Comparison of ENCODE assay signal across 15 cellular contexts in the genomic region with DNA sequence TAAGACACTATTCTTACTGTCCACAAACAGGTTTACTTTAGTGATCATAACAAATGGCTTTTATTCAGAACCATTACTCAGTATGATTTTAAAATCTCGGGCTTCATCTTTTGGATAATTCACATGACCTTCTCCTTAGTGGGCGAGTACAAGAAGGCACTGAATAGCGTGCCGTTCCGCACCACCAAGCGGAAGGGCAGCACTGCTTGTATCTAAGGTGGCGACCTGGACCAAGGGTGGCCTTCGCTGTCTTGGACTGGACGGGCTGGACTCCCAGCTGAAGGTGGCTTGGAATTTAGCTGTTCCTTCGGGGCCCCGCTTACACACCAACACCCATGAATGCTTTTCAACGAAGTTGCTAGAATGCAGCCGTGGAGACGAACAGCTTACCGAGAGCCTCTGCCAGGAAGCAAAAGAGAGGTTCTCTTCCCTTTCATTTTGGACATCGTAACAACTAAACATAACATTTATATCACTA.
"Had no signal": no experiment of that assay in that cellular context is flagged by ENCODE, and none has a peak within 500 bp of the region (broad histone marks: within the 10 kb centered on the region; RNA-seq: fewer than 3 reads in every experiment).

No MANE protein-coding gene starts in this region.

- H3K4me3 Mint-ChIP-seq: natural killer cell, type B pancreatic cell had no signal

- DNase-seq: colonic mucosa; dorsolateral prefrontal cortex; effector CD8-positive, alpha-beta T cell; heart right ventricle; hypothalamus; left lung; mucosa of descending colon; natural killer cell; small intestine; stimulated activated CD4-positive, alpha-beta T cell treated with anti-CD3 and anti-CD28 coated beads, Interleukin-12 subunit alpha, Interleukin-12 subunit beta, amount 100 ng/mL, for 4 hours; stimulated activated naive CD4-positive, alpha-beta T cell; uterus had no signal

- H3K27ac Mint-ChIP-seq: natural killer cell, type B pancreatic cell had no signal

- H3K9me3 Mint-ChIP-seq: natural killer cell, type B pancreatic cell had no signal

- H3K4me1 Mint-ChIP-seq: natural killer cell had no signal

- ATAC-seq: esophagus mucosa, heart right ventricle, left lung, mucosa of descending colon, natural killer cell, sciatic nerve had no signal

- H3K36me3 Mint-ChIP-seq: natural killer cell, type B pancreatic cell had no signal
